11 cellular contexts compared by ENCODE assay signal in the genomic region with DNA sequence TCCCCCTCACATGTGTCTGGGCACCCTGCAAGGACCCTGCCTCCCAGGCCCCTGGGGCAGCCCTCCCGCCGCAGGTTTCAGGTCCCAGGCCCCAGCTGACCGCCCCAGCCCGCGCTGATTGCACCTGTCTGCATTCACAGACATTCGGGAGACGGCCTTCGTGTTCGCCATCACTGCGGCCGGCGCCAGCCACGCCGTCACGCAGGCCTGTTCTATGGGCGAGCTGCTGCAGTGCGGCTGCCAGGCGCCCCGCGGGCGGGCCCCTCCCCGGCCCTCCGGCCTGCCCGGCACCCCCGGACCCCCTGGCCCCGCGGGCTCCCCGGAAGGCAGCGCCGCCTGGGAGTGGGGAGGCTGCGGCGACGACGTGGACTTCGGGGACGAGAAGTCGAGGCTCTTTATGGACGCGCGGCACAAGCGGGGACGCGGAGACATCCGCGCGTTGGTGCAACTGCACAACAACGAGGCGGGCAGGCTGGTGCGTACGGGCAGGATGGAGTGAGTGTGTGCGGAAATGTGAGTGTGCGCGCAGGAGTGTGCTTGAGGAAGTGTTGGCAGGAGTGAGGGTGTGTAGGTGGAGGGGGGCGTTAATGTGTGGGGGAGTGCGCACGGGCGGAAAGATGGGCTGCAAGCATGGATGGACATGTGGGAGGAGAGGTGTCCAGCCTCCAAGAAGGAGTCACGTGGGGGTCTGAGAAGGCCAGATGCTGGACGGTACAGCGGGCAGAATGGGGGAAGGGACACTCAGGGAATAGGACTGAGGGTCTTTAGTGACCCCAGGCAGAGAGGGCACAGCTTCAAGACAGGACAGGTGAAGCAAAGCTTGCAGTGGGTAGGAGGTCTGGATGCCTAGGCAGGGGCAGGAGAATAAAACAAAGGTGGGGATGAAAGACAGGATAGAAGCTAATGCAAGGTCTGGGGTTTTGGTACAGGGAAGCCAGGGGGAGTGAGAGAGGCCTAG. TPM values are rescaled to one million over a fixed set of nuclear protein-coding genes. Genes with fewer than 3 reads are reported as not detected.
DNase-seq lines count a peak whose midpoint lies in the region; ATAC-seq, FAIRE-seq and TF ChIP-seq lines count a peak whose summit lies in the region.
"Had no signal": no experiment of that assay in that cellular context is flagged by ENCODE, and none has a peak within 500 bp of the region (broad histone marks: within the 10 kb centered on the region; RNA-seq: fewer than 3 reads in every experiment).

No MANE protein-coding gene starts in this region.

- no peaks in the 10 kb centered on the region for H3K9me3 ChIP-seq in HepG2 (ENCODE audit: low read length)
- no peaks in the 10 kb centered on the region for H3K9me3 ChIP-seq in right lobe of liver
- H3K9me3 ChIP-seq in left lung = no peaks in the 10 kb centered on the region
- H3K9me3 ChIP-seq in upper lobe of left lung = no peaks in the 10 kb centered on the region

- FAIRE-seq in HepG2 (lab: Jason Lieb, UNC) = no peak

- H3K36me3 ChIP-seq in HepG2 (replicated peaks in 1 of 2; ENCODE audit: control insufficient read depth in 1 of 2, insufficient read depth in 2 of 2, low read length in 2 of 2) = no peaks in the 10 kb centered on the region
- H3K36me3 ChIP-seq in right lobe of liver = no peaks in the 10 kb centered on the region
- H3K36me3 ChIP-seq in left lung = no peaks in the 10 kb centered on the region
- H3K36me3 ChIP-seq in upper lobe of left lung = no peaks in the 10 kb centered on the region

- TF ChIP-seq EP300 in HepG2 (IDR thresholded peaks at IDR 0.05; ENCODE audit: low read depth in 2 of 2, low read length in 2 of 2) (no peak), HepG2 (CRISPR knock-in tag; IDR thresholded peaks at IDR 0.05; ENCODE audit: borderline replicate concordance) (no peak), upper lobe of left lung (IDR thresholded peaks at IDR 0.05) (no peak)

- intact Hi-C loops in HepG2 (cut with micrococcal nuclease; ENCODE audit: unreplicated experiment) (no loop called here), right lobe of liver (cut with DNase I) (no loop called here), left lung (cut with DNase I) (no loop called here)

- no peaks in the 10 kb centered on the region for H3K79me2 ChIP-seq in HepG2 (ENCODE audit: insufficient read depth, low read length)

- no peak for TF ChIP-seq POLR2A in HepG2 (IDR thresholded peaks at IDR 0.05; ENCODE audit: insufficient read depth in 1 of 2, low read depth in 2 of 2, low read length in 2 of 2)
- TF ChIP-seq POLR2A in right lobe of liver (IDR thresholded peaks at IDR 0.05) = no peak
- no peak for TF ChIP-seq POLR2A in upper lobe of left lung (IDR thresholded peaks at IDR 0.05)

- WGBS in HepG2 (ENCODE audit: low lambda C conversion rate) = 40% methylated on average over 54 of the region's 60 CpGs
- 10% methylated on average over 37 of the region's 60 CpGs for whole genome bisulfite sequencing in right lobe of liver (ENCODE audit: insufficient coverage, low coverage, low lambda C conversion rate, missing lambda C conversion rate)
- 3% methylated on average over 20 to 52 of the region's 60 CpGs for WGBS in upper lobe of left lung, 2 donors

- H2AFZ ChIP-seq in HepG2 (ENCODE audit: low read length) = no peak overlapping the region

- H3K4me3 ChIP-seq in HepG2 (replicated peaks in 1 of 3; ENCODE audit: insufficient read depth in 1 of 3, low read depth in 2 of 3, low read length in 3 of 3) (peak overlapping the region in 2 of 3 experiments; percentile 35 to 56; a peak in 4 of 6 replicates), right lobe of liver (no peak overlapping the region), left lung (peak overlapping the region in 1 of 2 donors; percentile 28), upper lobe of left lung (peak overlapping the region in 3 of 4 donors; percentile 12 to 35 (median 12))

- H3K4me2 ChIP-seq in HepG2 (ENCODE audit: low read depth, low read length) = peak overlapping the region; percentile 57

- no peaks in the 10 kb centered on the region for H3K36me3 Mint-ChIP-seq in WTC11

- TF ChIP-seq RAD21 in HepG2 (CRISPR knock-in tag; IDR thresholded peaks at IDR 0.05) = no peak

- TF ChIP-seq CTCF in HepG2 (CRISPR knock-in tag; IDR thresholded peaks at IDR 0.05) (no peak), right lobe of liver (IDR thresholded peaks at IDR 0.05) (no peak), WTC11 (IDR thresholded peaks at IDR 0.05) (no peak), left lung (IDR thresholded peaks at IDR 0.05) (no peak), upper lobe of left lung (IDR thresholded peaks at IDR 0.05) (no peak)

- peaks cover 11 to 94% of the 10 kb centered on the region in 2 experiments; a peak in 4 of 5 replicates for H3K27me3 ChIP-seq in HepG2 (ENCODE audit: control insufficient read depth in 1 of 2, insufficient read depth in 2 of 2, low read length in 2 of 2)
- peaks cover 0 to 18% of the 10 kb centered on the region in 2 donors for H3K27me3 ChIP-seq in right lobe of liver
- peaks cover 62 to 99% of the 10 kb centered on the region in 2 donors for H3K27me3 ChIP-seq in left lung
- H3K27me3 ChIP-seq in upper lobe of left lung = peaks cover 0 to 39% (median 25%) of the 10 kb centered on the region in 4 donors

- H3K27me3 Mint-ChIP-seq in WTC11 (ENCODE audit: low read depth) = peaks cover 100% of the 10 kb centered on the region

- in situ Hi-C loops in HepG2 (cut with HindIII; ENCODE audit: extremely low pct_ligation_motif_present, low pct_unique_long_range_greater_than_20kb) = no loop called here

- ATAC-seq in HepG2 (no peak; the same call in 2 of the 3 replicates), right lobe of liver (no peak), WTC11 (no peak), left lung (peak; percentile 11), upper lobe of left lung (ENCODE audit: low FRiP score in 2 of 2) (no peak), GM19397 (IDR thresholded peaks at IDR 0.05; ENCODE audit: unreplicated experiment) (no peak)

- H3K27ac ChIP-seq in HepG2 (ENCODE audit: extremely low read length, insufficient read depth, low read length) (no peak overlapping the region), right lobe of liver (no peak overlapping the region), left lung (no peak overlapping the region), upper lobe of left lung (no peak overlapping the region)

- no peaks in the 10 kb centered on the region for H3K9me3 Mint-ChIP-seq in WTC11
- H3K9me3 Mint-ChIP-seq: HFFc6 had no signal

- peak overlapping the region; percentile 28 for H3K4me3 Mint-ChIP-seq in WTC11
- H3K4me3 Mint-ChIP-seq: HFFc6 had no signal

- POLR2A ChIA-PET in HepG2 (lab: Yijun Ruan, JAX) (no interaction called here), WTC11 (lab: Charles Lee) (interaction anchor here (0.6 kb wide), 1 partner anchor 20 kb away, joined by 4 read pairs; no protein-coding TSS in a partner anchor)

- CTCF ChIA-PET in HepG2 (lab: Yijun Ruan, JAX; ENCODE audit: low intra/inter-chr PET ratio, low total read pairs) (no interaction called here), WTC11 (lab: Charles Lee) (interaction anchor here (0.8 to 17.9 kb wide), 11 partner anchors 8 to 161 kb away, joined by 3 to 422 read pairs (median 4); a partner anchor contains a TSS)

- H4K20me1 ChIP-seq in HepG2 (ENCODE audit: insufficient read depth, low read length) = no peaks in the 10 kb centered on the region; the same call in 1 of the 2 replicates

- no TSS peak for BruUV-seq in HepG2 (replicated peaks; lab: Mats Ljungman, UMichigan)

- no peak overlapping the region for H3K27ac Mint-ChIP-seq in WTC11
- H3K27ac Mint-ChIP-seq: HFFc6 had no signal

- H3K9ac ChIP-seq in HepG2 (ENCODE audit: insufficient read depth, low read depth, low read length) = no peak overlapping the region

- H3K4me1 ChIP-seq in HepG2 (ENCODE audit: insufficient read depth, low read length) = no peaks in the 10 kb centered on the region; the same call in 1 of the 2 replicates
- H3K4me1 ChIP-seq in right lobe of liver = peaks cover 0 to 7% (median 0%) of the 10 kb centered on the region in 4 donors
- peaks cover 0 to 25% of the 10 kb centered on the region in 2 donors for H3K4me1 ChIP-seq in left lung
- peaks cover 13 to 23% (median 17%) of the 10 kb centered on the region in 4 donors for H3K4me1 ChIP-seq in upper lobe of left lung

- H3K4me1 Mint-ChIP-seq in WTC11 = peaks cover 19% of the 10 kb centered on the region

- DNase-seq in HepG2 (ENCODE audit: low spot score) (no peak), right lobe of liver (no peak), WTC11 (ENCODE audit: low spot score) (no peak), left lung (no peak), upper lobe of left lung (peak in 1 of 2 donors; percentile 86), mucosa of gallbladder (ENCODE audit: low spot score) (no peak), C1 segment of cervical spinal cord (lab: John Stamatoyannopoulos, UW) (no peak)
- DNase-seq: effector CD4-positive, alpha-beta T cell; HFFc6; NCI-H2107 had no signal

RNA-seq across cellular contexts. Expression of a gene that starts 9.0 kb away (rescaled TPM):
- total RNA-seq in HepG2 (2016; rRNA removed; fragmentation: Illumina TruSeq; extraction: Trizol) = not detected in 2 replicates
- total RNA-seq in HepG2 (2016; cell fraction: cytosol; rRNA removed; fragmentation: Illumina TruSeq; extraction: Trizol; ENCODE audit: low read depth) = 0.20 TPM in 1 of 2 replicates, not detected in the other
- total RNA-seq in HepG2 (2016; cell fraction: insoluble cytoplasmic fraction; rRNA removed; fragmentation: Illumina TruSeq; extraction: Trizol) = not detected in 2 replicates
- total RNA-seq in HepG2 (2016; cell fraction: membrane; rRNA removed; fragmentation: Illumina TruSeq; extraction: Trizol) = not detected in 2 replicates
- total RNA-seq in HepG2 (2016; cell fraction: nucleus; rRNA removed; fragmentation: Illumina TruSeq; extraction: Trizol) = not detected in 2 replicates
- polyA plus RNA-seq in HepG2 (2011; rRNA removed) = 0.03 TPM in 1 of 2 replicates, not detected in the other
- polyA plus RNA-seq in HepG2 (2011; cell fraction: cytosol; rRNA removed) = 0.03 TPM in 2 replicates
- 0.12 TPM in 1 of 2 replicates, not detected in the other for polyA plus RNA-seq in HepG2 (2011; cell fraction: nucleus; rRNA removed)
- polyA plus RNA-seq in HepG2 (2012) = not detected in 2 replicates
- polyA plus RNA-seq in HepG2 (2016; cell fraction: cytosol; fragmentation: Illumina TruSeq; extraction: Trizol; ENCODE audit: low read depth) = 0.07 TPM in 1 of 2 replicates, not detected in the other
- polyA plus RNA-seq in HepG2 (2016; cell fraction: insoluble cytoplasmic fraction; fragmentation: Illumina TruSeq; extraction: Trizol; ENCODE audit: low read depth) = not detected in 2 replicates
- not detected in 2 replicates for polyA plus RNA-seq in HepG2 (2016; cell fraction: membrane; fragmentation: Illumina TruSeq; extraction: Trizol; ENCODE audit: low read depth)
- polyA plus RNA-seq in HepG2 (2016; cell fraction: nucleus; fragmentation: Illumina TruSeq; extraction: Trizol; ENCODE audit: insufficient read depth, low read depth) = not detected in 2 replicates
- 0.05 TPM in 1 of 2 replicates, not detected in the other for polyA minus RNA-seq in HepG2 (2011; rRNA and poly(A)+ RNA removed; ENCODE audit: low replicate concordance)
- not detected in 2 replicates for polyA minus RNA-seq in HepG2 (2011; cell fraction: cytosol; rRNA and poly(A)+ RNA removed)
- not detected in 2 replicates for polyA minus RNA-seq in HepG2 (2011; cell fraction: nucleus; rRNA and poly(A)+ RNA removed)
- under 1 TPM in 1 of 6 experiments, not detected in 5; 0.31 TPM for total RNA-seq in right lobe of liver
- not detected in 3 replicates for total RNA-seq in WTC11 (2021)
- total RNA-seq in left lung = 1 to 10 TPM in 1 of 2 donors, under 1 TPM in 1; 0.47 to 1.1 TPM
- total RNA-seq in upper lobe of left lung = 1 to 10 TPM in 1 of 6 donors, under 1 TPM in 3, not detected in 2; 0.15 to 1.0 (median 0.55) TPM
- total RNA-seq in mucosa of gallbladder = 0.12 TPM
- total RNA-seq: HFFc6 had no signal

RNA-seq across cellular contexts. Expression of a gene that starts 12.0 kb away (rescaled TPM):
- 0.20 TPM in 1 of 2 replicates, not detected in the other for total RNA-seq in HepG2 (2016; rRNA removed; fragmentation: Illumina TruSeq; extraction: Trizol)
- total RNA-seq in HepG2 (2016; cell fraction: cytosol; rRNA removed; fragmentation: Illumina TruSeq; extraction: Trizol; ENCODE audit: low read depth) = not detected in 2 replicates
- total RNA-seq in HepG2 (2016; cell fraction: insoluble cytoplasmic fraction; rRNA removed; fragmentation: Illumina TruSeq; extraction: Trizol) = 0.13 TPM in 1 of 2 replicates, not detected in the other
- 0.12 TPM in 1 of 2 replicates, not detected in the other for total RNA-seq in HepG2 (2016; cell fraction: membrane; rRNA removed; fragmentation: Illumina TruSeq; extraction: Trizol)
- not detected in 2 replicates for total RNA-seq in HepG2 (2016; cell fraction: nucleus; rRNA removed; fragmentation: Illumina TruSeq; extraction: Trizol)
- polyA plus RNA-seq in HepG2 (2011; rRNA removed) = 0.09 TPM in 1 of 2 replicates, not detected in the other
- polyA plus RNA-seq in HepG2 (2011; cell fraction: cytosol; rRNA removed) = 0.04 and 0.05 TPM in 2 replicates
- 0.28 and 0.42 TPM in 2 replicates for polyA plus RNA-seq in HepG2 (2011; cell fraction: nucleus; rRNA removed)
- not detected in 2 replicates for polyA plus RNA-seq in HepG2 (2012)
- not detected in 2 replicates for polyA plus RNA-seq in HepG2 (2016; cell fraction: cytosol; fragmentation: Illumina TruSeq; extraction: Trizol; ENCODE audit: low read depth)
- polyA plus RNA-seq in HepG2 (2016; cell fraction: insoluble cytoplasmic fraction; fragmentation: Illumina TruSeq; extraction: Trizol; ENCODE audit: low read depth) = not detected in 2 replicates
- 0.10 TPM in 1 of 2 replicates, not detected in the other for polyA plus RNA-seq in HepG2 (2016; cell fraction: membrane; fragmentation: Illumina TruSeq; extraction: Trizol; ENCODE audit: low read depth)
- 0.37 and 0.91 TPM in 2 replicates for polyA plus RNA-seq in HepG2 (2016; cell fraction: nucleus; fragmentation: Illumina TruSeq; extraction: Trizol; ENCODE audit: insufficient read depth, low read depth)
- 0.09 and 0.14 TPM in 2 replicates for polyA minus RNA-seq in HepG2 (2011; rRNA and poly(A)+ RNA removed; ENCODE audit: low replicate concordance)
- not detected in 2 replicates for polyA minus RNA-seq in HepG2 (2011; cell fraction: cytosol; rRNA and poly(A)+ RNA removed)
- not detected in 2 replicates for polyA minus RNA-seq in HepG2 (2011; cell fraction: nucleus; rRNA and poly(A)+ RNA removed)
- under 1 TPM in 1 of 6 experiments, not detected in 5; 0.25 TPM for total RNA-seq in right lobe of liver
- not detected in 3 replicates for total RNA-seq in WTC11 (2021)
- not detected for total RNA-seq in left lung
- total RNA-seq in upper lobe of left lung = 1 to 10 TPM in 1 of 6 donors, under 1 TPM in 2, not detected in 3; 0.31 to 4.2 (median 0.44) TPM
- 1.5 TPM for total RNA-seq in mucosa of gallbladder
- total RNA-seq: HFFc6 had no signal

RNA-seq across cellular contexts. Expression of a gene that starts 40.0 kb away (rescaled TPM):
- total RNA-seq in HepG2 (2016; rRNA removed; fragmentation: Illumina TruSeq; extraction: Trizol) (not detected in 2 replicates), right lobe of liver (not detected), WTC11 (2021) (not detected in 3 replicates), left lung (not detected), upper lobe of left lung (not detected), mucosa of gallbladder (not detected)
- total RNA-seq in HepG2 (2016; cell fraction: cytosol; rRNA removed; fragmentation: Illumina TruSeq; extraction: Trizol; ENCODE audit: low read depth) = not detected in 2 replicates
- not detected in 2 replicates for total RNA-seq in HepG2 (2016; cell fraction: insoluble cytoplasmic fraction; rRNA removed; fragmentation: Illumina TruSeq; extraction: Trizol)
- total RNA-seq in HepG2 (2016; cell fraction: membrane; rRNA removed; fragmentation: Illumina TruSeq; extraction: Trizol) = not detected in 2 replicates
- total RNA-seq in HepG2 (2016; cell fraction: nucleus; rRNA removed; fragmentation: Illumina TruSeq; extraction: Trizol) = not detected in 2 replicates
- polyA plus RNA-seq in HepG2 (2011; rRNA removed) = not detected in 2 replicates
- polyA plus RNA-seq in HepG2 (2011; cell fraction: cytosol; rRNA removed) = not detected in 2 replicates
- polyA plus RNA-seq in HepG2 (2011; cell fraction: nucleus; rRNA removed) = not detected in 2 replicates
- polyA plus RNA-seq in HepG2 (2012) = not detected in 2 replicates
- polyA plus RNA-seq in HepG2 (2016; cell fraction: cytosol; fragmentation: Illumina TruSeq; extraction: Trizol; ENCODE audit: low read depth) = not detected in 2 replicates
- polyA plus RNA-seq in HepG2 (2016; cell fraction: insoluble cytoplasmic fraction; fragmentation: Illumina TruSeq; extraction: Trizol; ENCODE audit: low read depth) = not detected in 2 replicates
- not detected in 2 replicates for polyA plus RNA-seq in HepG2 (2016; cell fraction: membrane; fragmentation: Illumina TruSeq; extraction: Trizol; ENCODE audit: low read depth)
- not detected in 2 replicates for polyA plus RNA-seq in HepG2 (2016; cell fraction: nucleus; fragmentation: Illumina TruSeq; extraction: Trizol; ENCODE audit: insufficient read depth, low read depth)
- 0.32 TPM in 1 of 2 replicates, not detected in the other for polyA minus RNA-seq in HepG2 (2011; rRNA and poly(A)+ RNA removed; ENCODE audit: low replicate concordance)
- not detected in 2 replicates for polyA minus RNA-seq in HepG2 (2011; cell fraction: cytosol; rRNA and poly(A)+ RNA removed)
- polyA minus RNA-seq in HepG2 (2011; cell fraction: nucleus; rRNA and poly(A)+ RNA removed) = not detected in 2 replicates
- total RNA-seq: HFFc6 had no signal

Comparison
In these comparisons a context has a peak if more than half of its experiments do, and no peak if none do; other contexts are left out.
1. H3K4me3 ChIP-seq: peak in HepG2 (2 of 3) and upper lobe of left lung (3 of 4); none in right lobe of liver (0 of 3).